In genomic region chr2:77753710-77754345, GRCh38 we compare ENCODE assay signal across 8 cellular contexts.
DNase-seq lines count a peak whose midpoint lies in the region; TF ChIP-seq lines count a peak whose summit lies in the region.
"Not testable (repeated sequence)": the region's sequence is repeated elsewhere in the genome, so short reads cannot be mapped to it uniquely, and the experiment has no call there.

No MANE protein-coding gene starts in this region.

- BruUV-seq in Caco-2 (replicated peaks; lab: Mats Ljungman, UMichigan), result not testable (repeated sequence)

- H3K36me3 Mint-ChIP-seq in Caco-2 (ENCODE audit: insufficient read depth, unreplicated experiment), result not testable (repeated sequence)

- H3F3A ChIP-seq in smooth muscle cell (ENCODE audit: low read depth), result not testable (repeated sequence)

- not testable (repeated sequence) for H3K4me1 ChIP-seq in Caco-2; HEK293 (ENCODE audit: control insufficient read depth, insufficient read depth, low read length); NT2/D1 (ENCODE audit: insufficient read depth, insufficient read length); ectodermal cell (ENCODE audit: control insufficient read depth, insufficient read depth, low read length); iPS DF 6.9 (ENCODE audit: control insufficient read depth, insufficient read depth, low read length); mesodermal cell (ENCODE audit: control insufficient read depth, insufficient read depth, low read length, poor library complexity, severe bottlenecking); smooth muscle cell (ENCODE audit: low read depth)

- CTCF ChIA-PET in Caco-2 (lab: Charles Lee); HEK293 (lab: Yijun Ruan, JAX): not testable (repeated sequence)

- H3K9me3 Mint-ChIP-seq in Caco-2 (ENCODE audit: unreplicated experiment), result peaks cover 17% of the 10 kb centered on the region

- intact Hi-C loops in Caco-2 (cut with micrococcal nuclease; ENCODE audit: unreplicated experiment), result not testable (repeated sequence)

- H3K27ac ChIP-seq in HEK293 (ENCODE audit: extremely low read depth, low read depth, low read length); ectodermal cell (ENCODE audit: insufficient read depth, low read depth, low read length, poor library complexity, severe bottlenecking); iPS DF 6.9 (ENCODE audit: low read length); mesodermal cell (ENCODE audit: low read depth, low read length, severe bottlenecking); smooth muscle cell (ENCODE audit: low read depth): not testable (repeated sequence)

- not testable (repeated sequence) for H3K9me3 ChIP-seq in Caco-2; HEK293 (ENCODE audit: control insufficient read depth, insufficient read depth, low read depth, low read length); NT2/D1 (ENCODE audit: insufficient read depth, low read length); ectodermal cell (ENCODE audit: control insufficient read depth, low read length); iPS DF 6.9 (ENCODE audit: control insufficient read depth, insufficient read depth, low read length); mesodermal cell (ENCODE audit: control insufficient read depth, low read length); smooth muscle cell (replicated peaks; ENCODE audit: low read depth)

- not testable (repeated sequence) for H3K9ac ChIP-seq in NT2/D1 (ENCODE audit: insufficient read length, low read depth); smooth muscle cell (ENCODE audit: low read depth)

- H2AFZ ChIP-seq in smooth muscle cell (ENCODE audit: low read depth), result peak overlapping the region; percentile 86

- peak; percentile 68 to 70 for DNase-seq in Caco-2
- DNase-seq in NCI-H2081 (lab: John Stamatoyannopoulos, UW), result peak; percentile 9 to 58
- DNase-seq in NT2/D1 (ENCODE audit: low read depth, low spot score), result peak; percentile 11
- DNase-seq in iPS DF 6.9 (ENCODE audit: low read depth, low spot score); smooth muscle cell (lab: John Stamatoyannopoulos, UW; ENCODE audit: unreplicated experiment): not testable (repeated sequence)

- H4K20me1 ChIP-seq in smooth muscle cell (ENCODE audit: low read depth), result not testable (repeated sequence)

- not testable (repeated sequence) for TF ChIP-seq CTCF in Caco-2 (IDR thresholded peaks at IDR 0.05; ENCODE audit: insufficient read depth in 1 of 2, low read depth in 1 of 2, low read length in 1 of 2, severe bottlenecking in 1 of 2, unreplicated experiment in 1 of 2); HEK293 (tag by site-specific recombination; IDR thresholded peaks at IDR 0.05); smooth muscle cell (IDR thresholded peaks at IDR 0.05; ENCODE audit: borderline replicate concordance, insufficient read depth, poor library complexity, severe bottlenecking)

- not testable (repeated sequence) for H3K79me2 ChIP-seq in smooth muscle cell (ENCODE audit: low read depth)

- 8 to 16% methylated on average over 28 to 29 of the region's 30 CpGs for WGBS in ectodermal cell, 2 experiments
- WGBS in iPS DF 6.9 (ENCODE audit: insufficient coverage, insufficient read length), result no CpG with 5 or more reads among the region's 30 CpGs
- 28 to 34% methylated on average over 12 to 21 of the region's 30 CpGs for WGBS in mesodermal cell (ENCODE audit: insufficient coverage in 2 of 2), 2 experiments
- 6% methylated on average over 30 of the region's 30 CpGs for WGBS in smooth muscle cell (ENCODE audit: low lambda C conversion rate)

- POLR2A ChIA-PET in Caco-2 (lab: Charles Lee); HEK293 (lab: Yijun Ruan, JAX): not testable (repeated sequence)

- not testable (repeated sequence) for H3K27me3 Mint-ChIP-seq in Caco-2 (ENCODE audit: insufficient read depth, unreplicated experiment)

- peak overlapping the region; percentile 81 for H3K4me3 Mint-ChIP-seq in Caco-2 (ENCODE audit: unreplicated experiment)

- H3K4me1 Mint-ChIP-seq in Caco-2 (ENCODE audit: low read depth, unreplicated experiment), result not testable (repeated sequence)

- not testable (repeated sequence) for H3K36me3 ChIP-seq in Caco-2 (ENCODE audit: control insufficient read depth, insufficient read depth, low read length); HEK293 (ENCODE audit: control insufficient read depth in 2 of 2, insufficient read depth in 1 of 2, low read length in 2 of 2); NT2/D1 (ENCODE audit: insufficient read depth, insufficient read length, low read length); ectodermal cell (ENCODE audit: control insufficient read depth, insufficient read depth, low read length); iPS DF 6.9 (ENCODE audit: control insufficient read depth, insufficient read depth, low read length); mesodermal cell (ENCODE audit: control insufficient read depth, insufficient read depth, low read length); smooth muscle cell (ENCODE audit: low read depth)

- not testable (repeated sequence) for H3K27me3 ChIP-seq in Caco-2 (replicated peaks; ENCODE audit: control insufficient read depth, insufficient read depth, low read length); NT2/D1 (ENCODE audit: insufficient read depth, insufficient read length); ectodermal cell (ENCODE audit: control insufficient read depth, insufficient read depth, low read length, poor library complexity, severe bottlenecking); iPS DF 6.9 (ENCODE audit: control insufficient read depth, insufficient read depth, low read length); smooth muscle cell (ENCODE audit: low read depth)

- H3K4me3 ChIP-seq in Caco-2 (ENCODE audit: low read depth, low read length) (peak overlapping the region; percentile 48), NT2/D1 (ENCODE audit: insufficient read length, low read depth) (peak overlapping the region; percentile 4), ectodermal cell (ENCODE audit: insufficient read depth, low read depth, low read length) (peak overlapping the region; percentile 32), iPS DF 6.9 (ENCODE audit: low read length) (peak overlapping the region; percentile 44; the same call in 1 of the 2 replicates), mesodermal cell (ENCODE audit: extremely low read depth, insufficient read depth, low read length, poor library complexity, severe bottlenecking) (peak overlapping the region; percentile 24), smooth muscle cell (peak overlapping the region; percentile 79)
- not testable (repeated sequence) for H3K4me3 ChIP-seq in HEK293 (ENCODE audit: low read depth, low read length)

- peak overlapping the region; percentile 39 for H3K27ac Mint-ChIP-seq in Caco-2 (ENCODE audit: unreplicated experiment)

- peak overlapping the region; percentile 85 for H3K4me2 ChIP-seq in smooth muscle cell

TF ChIP-seq in HEK293, 187 proteins besides CTCF, POLR2A, EP300 and RAD21:
- TF ChIP-seq WT1 (tag by site-specific recombination; IDR thresholded peaks at IDR 0.05) (0 out of 2 replicates have a peak, but pooled peaks have one; percentile 17), ZBTB48 (tag by site-specific recombination; IDR thresholded peaks at IDR 0.05) (peak; percentile 61; the same call in 1 of the 2 replicates), ZNF561 (tag by site-specific recombination; IDR thresholded peaks at IDR 0.05; ENCODE audit: borderline replicate concordance) (peak; percentile 37; the same call in 1 of the 2 replicates)
